18 cellular contexts compared by ENCODE assay signal in the genomic region with DNA sequence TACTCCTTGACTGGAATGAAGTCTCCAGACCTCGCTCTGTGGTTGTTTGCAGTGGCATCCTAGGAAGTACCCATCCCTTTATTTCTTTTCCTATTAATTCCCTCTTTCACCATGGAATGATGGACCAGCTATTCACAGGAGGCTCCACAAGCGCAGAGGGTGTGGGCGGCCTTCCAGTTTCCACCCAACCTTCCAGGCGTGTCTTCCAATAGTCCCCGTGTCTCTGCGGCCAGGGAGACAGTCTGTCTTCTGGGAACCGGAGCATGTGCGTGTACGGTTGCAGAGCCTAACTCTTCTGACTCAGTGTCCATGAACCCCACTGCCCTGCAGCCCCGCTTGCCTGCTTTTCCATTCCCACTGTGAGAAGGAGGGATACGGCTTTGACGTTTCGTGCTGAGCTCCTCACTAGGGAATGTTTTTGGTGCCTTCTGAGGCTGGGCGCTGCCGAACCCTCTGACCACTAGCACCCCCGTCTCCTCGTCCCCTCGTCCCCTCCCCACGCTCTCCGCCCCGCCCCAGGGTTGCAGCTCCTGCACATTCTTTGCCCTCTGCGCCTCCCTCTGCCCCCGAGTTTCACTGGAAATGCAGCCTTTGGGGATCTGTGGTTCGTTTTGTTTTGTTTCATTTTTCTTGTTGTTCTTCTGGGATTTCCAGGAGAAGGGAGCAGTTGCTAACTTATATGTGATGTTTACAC. TPM values are rescaled to one million over a fixed set of nuclear protein-coding genes. Genes with fewer than 3 reads are reported as not detected.
"Had no signal": no experiment of that assay in that cellular context is flagged by ENCODE, and none has a peak within 500 bp of the region (broad histone marks: within the 10 kb centered on the region; RNA-seq: fewer than 3 reads in every experiment).

No MANE protein-coding gene starts in this region.

- H3K4me1 ChIP-seq: prostate gland had no signal

- H3K9me3 ChIP-seq: prostate gland had no signal

- H3K4me3 Mint-ChIP-seq: activated B cell treated with CpG ODN at 0.5 μM for 24 hours; activated naive CD8-positive, alpha-beta T cell treated with anti-CD3 and anti-CD28 coated beads, Interleukin-2, amount 10 ng/mL, durations not matched to agents 7 days and 5 days; activated T-cell treated with anti-CD3 and anti-CD28 coated beads, Interleukin-2, amount 50 U/mL, for 72 hours; dendritic cell treated with granulocyte-macrophage colony-stimulating factor and Interleukin-4, amounts not matched to agents 40 ng/mL and 50 ng/mL, for 4 days; natural killer cell treated with Interleukin-12 subunit alpha and Interleukin-12 subunit beta and Interleukin-15 and Interleukin-18, amount 100 ng/mL, for 72 hours; stimulated activated naive CD8-positive, alpha-beta T cell treated with anti-CD3 and anti-CD28 coated beads, Interleukin-15, Interleukin-2, amounts not matched to agents 100 ng/mL and 50 ng/mL, for 24 hours; T-helper 2 cell treated with Interferon-gamma antibody and Interleukin-4, amounts not matched to agents 5 μg/mL and 100 μg/mL, for 36 hours had no signal

- DNase-seq: activated B cell treated with CpG ODN at 0.5 μM for 24 hours; activated CD4-positive, alpha-beta T cell treated with anti-CD3 and anti-CD28 coated beads for 48 hours; activated CD8-positive, alpha-beta memory T cell treated with anti-CD3 and anti-CD28 coated beads, Interleukin-2, amount 50 U/mL, for 48 hours; activated gamma-delta T cell; activated naive CD8-positive, alpha-beta T cell treated with anti-CD3 and anti-CD28 coated beads, Interleukin-2, amount 10 ng/mL, durations not matched to agents 7 days and 5 days; activated T-cell treated with anti-CD3 and anti-CD28 coated beads, Interleukin-2, amount 50 U/mL, for 72 hours; cerebellar nuclear complex; effector memory CD4-positive, alpha-beta T cell; islet precursor cell; left ventricle myocardium superior; occipital lobe; right cardiac atrium had no signal

- H3K27ac ChIP-seq: hepatocyte, prostate gland had no signal

- H3K4me3 ChIP-seq: hepatocyte, prostate gland had no signal

- H3K36me3 Mint-ChIP-seq: activated naive CD8-positive, alpha-beta T cell treated with anti-CD3 and anti-CD28 coated beads, Interleukin-2, amount 10 ng/mL, durations not matched to agents 7 days and 5 days; natural killer cell treated with Interleukin-12 subunit alpha and Interleukin-12 subunit beta and Interleukin-15 and Interleukin-18, amount 100 ng/mL, for 72 hours had no signal

- H2AFZ ChIP-seq: hepatocyte had no signal

- H3K27me3 ChIP-seq: hepatocyte had no signal

- H3K36me3 ChIP-seq: prostate gland had no signal

- ATAC-seq: activated T-cell treated with anti-CD3 and anti-CD28 coated beads, Interleukin-2, amount 50 U/mL, for 72 hours; left ventricle myocardium superior; natural killer cell treated with Interleukin-12 subunit alpha and Interleukin-12 subunit beta and Interleukin-15 and Interleukin-18, amount 100 ng/mL, for 72 hours; right cardiac atrium had no signal

- H3K4me2 ChIP-seq: hepatocyte had no signal

- H3K27ac Mint-ChIP-seq: activated B cell treated with CpG ODN at 0.5 μM for 24 hours; activated naive CD8-positive, alpha-beta T cell treated with anti-CD3 and anti-CD28 coated beads, Interleukin-2, amount 10 ng/mL, durations not matched to agents 7 days and 5 days; activated T-cell treated with anti-CD3 and anti-CD28 coated beads, Interleukin-2, amount 50 U/mL, for 72 hours; dendritic cell treated with granulocyte-macrophage colony-stimulating factor and Interleukin-4, amounts not matched to agents 40 ng/mL and 50 ng/mL, for 4 days; natural killer cell treated with Interleukin-12 subunit alpha and Interleukin-12 subunit beta and Interleukin-15 and Interleukin-18, amount 100 ng/mL, for 72 hours; stimulated activated naive CD8-positive, alpha-beta T cell treated with anti-CD3 and anti-CD28 coated beads, Interleukin-15, Interleukin-2, amounts not matched to agents 100 ng/mL and 50 ng/mL, for 24 hours; T-helper 2 cell treated with Interferon-gamma antibody and Interleukin-4, amounts not matched to agents 5 μg/mL and 100 μg/mL, for 36 hours had no signal

- H3K9me3 Mint-ChIP-seq: activated B cell treated with CpG ODN at 0.5 μM for 24 hours; activated naive CD8-positive, alpha-beta T cell treated with anti-CD3 and anti-CD28 coated beads, Interleukin-2, amount 10 ng/mL, durations not matched to agents 7 days and 5 days; activated T-cell treated with anti-CD3 and anti-CD28 coated beads, Interleukin-2, amount 50 U/mL, for 72 hours; dendritic cell treated with granulocyte-macrophage colony-stimulating factor and Interleukin-4, amounts not matched to agents 40 ng/mL and 50 ng/mL, for 4 days; natural killer cell treated with Interleukin-12 subunit alpha and Interleukin-12 subunit beta and Interleukin-15 and Interleukin-18, amount 100 ng/mL, for 72 hours; stimulated activated naive CD8-positive, alpha-beta T cell treated with anti-CD3 and anti-CD28 coated beads, Interleukin-15, Interleukin-2, amounts not matched to agents 100 ng/mL and 50 ng/mL, for 24 hours; T-helper 2 cell treated with Interferon-gamma antibody and Interleukin-4, amounts not matched to agents 5 μg/mL and 100 μg/mL, for 36 hours had no signal

- H3K79me2 ChIP-seq: hepatocyte had no signal

RNA-seq across cellular contexts. Expression of gene FAM3B, which starts 26.3 kb away (rescaled TPM):
- total RNA-seq: activated B cell treated with CpG ODN at 0.5 μM for 24 hours; activated naive CD8-positive, alpha-beta T cell treated with anti-CD3 and anti-CD28 coated beads, Interleukin-2, amount 10 ng/mL, durations not matched to agents 7 days and 5 days; activated T-cell treated with anti-CD3 and anti-CD28 coated beads, Interleukin-2, amount 50 U/mL, for 72 hours; left ventricle myocardium superior; natural killer cell treated with Interleukin-12 subunit alpha and Interleukin-12 subunit beta and Interleukin-15 and Interleukin-18, amount 100 ng/mL, for 72 hours; occipital lobe had no signal
